17 cellular contexts compared by ENCODE assay signal in genomic region chr17:38539386-38539785, GRCh38.
DNase-seq lines count a peak whose midpoint lies in the region; ATAC-seq lines count a peak whose summit lies in the region.
"Had no signal": no experiment of that assay in that cellular context is flagged by ENCODE, and none has a peak within 500 bp of the region (broad histone marks: within the 10 kb centered on the region; RNA-seq: fewer than 3 reads in every experiment).

No MANE protein-coding gene starts in this region.

- ATAC-seq in left colon (peak; percentile 27), GM18498 (IDR thresholded peaks at IDR 0.05; ENCODE audit: unreplicated experiment) (no peak), GM21717 (IDR thresholded peaks at IDR 0.05; ENCODE audit: unreplicated experiment) (no peak), HG02798 (IDR thresholded peaks at IDR 0.05; ENCODE audit: poor library complexity, unreplicated experiment) (no peak)
- ATAC-seq: stimulated activated naive CD8-positive, alpha-beta T cell treated with anti-CD3 and anti-CD28 coated beads, Interleukin-15, Interleukin-2, amounts not matched to agents 100 U/mL and 50 U/mL, for 24 hours had no signal

- DNase-seq in COLO668 (lab: John Stamatoyannopoulos, UW; ENCODE audit: unreplicated experiment) (peak; percentile 84), NCI-H1105 (lab: John Stamatoyannopoulos, UW) (peak; percentile 57), NCI-H2196 treated with DMSO at 0.1 percent for 48 hours (lab: John Stamatoyannopoulos, UW; ENCODE audit: unreplicated experiment) (peak; percentile 20), left colon (no peak), SW480 (ENCODE audit: low spot score) (no peak)
- DNase-seq: activated CD4-positive, alpha-beta T cell treated with anti-CD3 and anti-CD28 coated beads, Interleukin-2, amount 50 U/mL, for 4 hours; activated gamma-delta T cell treated with Interleukin-2 at 50 U/mL for 16 hours; amniotic stem cell; CD8-positive, alpha-beta memory T cell; glutamatergic neuron; nephron progenitor cell; stimulated activated naive CD8-positive, alpha-beta T cell treated with anti-CD3 and anti-CD28 coated beads, Interleukin-15, Interleukin-2, amounts not matched to agents 100 U/mL and 50 U/mL, for 24 hours; tibial artery; WERI-Rb-1 had no signal

- intact Hi-C loops in left colon (cut with DNase I, micrococcal nuclease): no loop called here

Comparison
In these comparisons a context has a peak if more than half of its experiments do, and no peak if none do; other contexts are left out.
1. DNase-seq: peak in COLO668 (single experiment), NCI-H1105 (single experiment) and NCI-H2196 treated with DMSO at 0.1 percent for 48 hours (single experiment); none in left colon (0 of 2) and SW480 (single experiment).